8 cellular contexts compared by ENCODE assay signal in genomic region chr7:94657771-94658693, GRCh38. TPM values are rescaled to one million over a fixed set of nuclear protein-coding genes. Genes with fewer than 3 reads are reported as not detected.
A peak's percentile ranks its signal among the peaks of the same experiment; 100 is the strongest.
DNase-seq lines count a peak whose midpoint lies in the region; ATAC-seq and TF ChIP-seq lines count a peak whose summit lies in the region.

No MANE protein-coding gene starts in this region.

- no peaks in the 10 kb centered on the region for H3K4me1 ChIP-seq in colonic mucosa
- peaks cover 5 to 29% (median 17%) of the 10 kb centered on the region in 4 donors for H3K4me1 ChIP-seq in liver (ENCODE audit: control insufficient read depth in 4 of 4, insufficient read depth in 4 of 4, low read length in 3 of 4)

- H3K36me3 ChIP-seq in colonic mucosa, result no peaks in the 10 kb centered on the region
- H3K36me3 ChIP-seq in liver (ENCODE audit: control insufficient read depth in 4 of 4, insufficient read depth in 3 of 4, low read depth in 1 of 4, low read length in 3 of 4), result no peaks in the 10 kb centered on the region

- H3K4me1 Mint-ChIP-seq in activated CD4-positive, alpha-beta T cell treated with anti-CD3 and anti-CD28 coated beads, Interleukin-2, amount 10 ng/mL, durations not matched to agents 7 days and 5 days, result peaks cover 23% of the 10 kb centered on the region

- peaks cover 27% of the 10 kb centered on the region for H3K27me3 Mint-ChIP-seq in activated CD4-positive, alpha-beta T cell treated with anti-CD3 and anti-CD28 coated beads, Interleukin-2, amount 10 ng/mL, durations not matched to agents 7 days and 5 days

- H3K4me3 Mint-ChIP-seq in activated CD4-positive, alpha-beta T cell treated with anti-CD3 and anti-CD28 coated beads, Interleukin-2, amount 10 ng/mL, durations not matched to agents 7 days and 5 days, result peak overlapping the region; percentile 74

- CTCF ChIA-PET in activated CD4-positive, alpha-beta T cell treated with anti-CD3 and anti-CD28 coated beads, Interleukin-2, amount 10 ng/mL, durations not matched to agents 7 days and 5 days (lab: Charles Lee), result interaction anchor here (0.6 to 1.8 kb wide), 2 partner anchors 21 to 95 kb away, joined by 3 to 6 read pairs; no protein-coding TSS in a partner anchor

- peaks cover 4% of the 10 kb centered on the region for H3K9me3 Mint-ChIP-seq in activated CD4-positive, alpha-beta T cell treated with anti-CD3 and anti-CD28 coated beads, Interleukin-2, amount 10 ng/mL, durations not matched to agents 7 days and 5 days

- no peaks in the 10 kb centered on the region for H3K36me3 Mint-ChIP-seq in activated CD4-positive, alpha-beta T cell treated with anti-CD3 and anti-CD28 coated beads, Interleukin-2, amount 10 ng/mL, durations not matched to agents 7 days and 5 days (ENCODE audit: low read depth)

- TF ChIP-seq RAD21 in liver (IDR thresholded peaks at IDR 0.05), result no peak

- 51% methylated on average over 37 of the region's 38 CpGs for WGBS in liver

- intact Hi-C loops in colonic mucosa (cut with DNase I), result no loop called here

- H3K27me3 ChIP-seq in colonic mucosa (peaks cover 4% of the 10 kb centered on the region), liver (ENCODE audit: control insufficient read depth in 4 of 4, insufficient read depth in 4 of 4, low read length in 3 of 4) (peaks cover 0 to 12% (median 2%) of the 10 kb centered on the region in 4 donors)

- H3K9me3 ChIP-seq in colonic mucosa (no peaks in the 10 kb centered on the region), liver (ENCODE audit: control insufficient read depth in 4 of 4, low read length in 3 of 4) (peaks cover 0 to 3% (median 0%) of the 10 kb centered on the region in 4 donors)

- DNase-seq in AML-193 (lab: John Stamatoyannopoulos, UW) (peak; percentile 71 to 77), NCI-H526 treated with DMSO at 0.1 percent for 48 hours (lab: John Stamatoyannopoulos, UW) (peak; percentile 80), colonic mucosa (peak; percentile 93)
- DNase-seq in activated CD4-positive, alpha-beta T cell treated with anti-CD3 and anti-CD28 coated beads, Interleukin-2, amount 10 ng/mL, durations not matched to agents 7 days and 5 days, result peak; percentile 92
- peak; percentile 81 to 85 for DNase-seq in stimulated activated CD4-positive, alpha-beta T cell treated with anti-CD3 and anti-CD28 coated beads, Interleukin-2, amount 100 ng/mL, for 48 hours

- ATAC-seq in GM19372 (IDR thresholded peaks at IDR 0.05; ENCODE audit: low read depth, unreplicated experiment) (peak; percentile 78), HG03469 (IDR thresholded peaks at IDR 0.05; ENCODE audit: unreplicated experiment) (peak; percentile 79)

- H3K27ac Mint-ChIP-seq in activated CD4-positive, alpha-beta T cell treated with anti-CD3 and anti-CD28 coated beads, Interleukin-2, amount 10 ng/mL, durations not matched to agents 7 days and 5 days, result peak overlapping the region; percentile 89

- H3K4me3 ChIP-seq in colonic mucosa (peak overlapping the region; percentile 40), liver (ENCODE audit: low read depth in 1 of 3, low read length in 3 of 3) (peak overlapping the region; percentile 46 to 54 (median 48))

- TF ChIP-seq CTCF in colonic mucosa (IDR thresholded peaks at IDR 0.05) (no peak), liver (IDR thresholded peaks at IDR 0.05; ENCODE audit: low read depth, low read length, missing input control) (no peak)

- POLR2A ChIA-PET in activated CD4-positive, alpha-beta T cell treated with anti-CD3 and anti-CD28 coated beads, Interleukin-2, amount 10 ng/mL, durations not matched to agents 7 days and 5 days (lab: Charles Lee), result interaction anchor here (0.6 to 0.7 kb wide), 2 partner anchors 8 to 103 kb away, joined by 3 to 4 read pairs; no protein-coding TSS in a partner anchor

- H3K27ac ChIP-seq in colonic mucosa (no peak overlapping the region), liver (ENCODE audit: low read depth in 1 of 2, low read length in 2 of 2) (peak overlapping the region in 1 of 2 donors; percentile 35)

- H3K9ac ChIP-seq in colonic mucosa (ENCODE audit: low read depth in 2 of 2, low read length in 2 of 2) (no peak overlapping the region), liver (ENCODE audit: low read depth in 1 of 2, low read length in 2 of 2) (no peak overlapping the region)

TF ChIP-seq in liver, 16 proteins besides CTCF, POLR2A, EP300 and RAD21:
- TF ChIP-seq GABPA (IDR thresholded peaks at IDR 0.05 in 1 of 2, conservative IDR thresholded peaks at IDR 0.05 in 1 of 2) (no peak), SP1 (IDR thresholded peaks at IDR 0.05) (peak; percentile 79), MAX (IDR thresholded peaks at IDR 0.05) (no peak), REST (IDR thresholded peaks at IDR 0.05) (peak; percentile 43), FOXA1 (IDR thresholded peaks at IDR 0.05) (no peak), ATF3 (IDR thresholded peaks at IDR 0.05) (no peak), TAF1 (conservative IDR thresholded peaks at IDR 0.05) (no peak), YY1 (IDR thresholded peaks at IDR 0.05) (no peak), RXRA (IDR thresholded peaks at IDR 0.05) (peak; percentile 57 to 66), HNF4G (IDR thresholded peaks at IDR 0.05) (no peak), NR2F2 (IDR thresholded peaks at IDR 0.05) (no peak), ZBTB33 (IDR thresholded peaks at IDR 0.05) (no peak), EGR1 (IDR thresholded peaks at IDR 0.05; ENCODE audit: low read depth in 2 of 2) (peak in 1 of 2 donors; percentile 13), JUND (IDR thresholded peaks at IDR 0.05) (peak in 1 of 2 donors; percentile 40), FOXA2 (IDR thresholded peaks at IDR 0.05) (no peak), HNF4A (conservative IDR thresholded peaks at IDR 0.05) (no peak)
TF ChIP-seq in liver: peak in this region for 5.

RNA-seq across cellular contexts. Expression of gene SGCE, which starts 2.1 kb away (rescaled TPM):
- not detected for total RNA-seq in activated CD4-positive, alpha-beta T cell treated with anti-CD3 and anti-CD28 coated beads, Interleukin-2, amount 10 ng/mL, durations not matched to agents 7 days and 5 days
- total RNA-seq in colonic mucosa (10 to 100 TPM in 1 of 2 donors, 1 to 10 TPM in 1; 6.1 to 10.8 TPM), liver (10 to 100 TPM; 32.6 to 55.8 TPM)
- polyA plus RNA-seq in liver, result 10 to 100 TPM in 1 of 2 donors, 1 to 10 TPM in 1; 9.3 to 70.6 TPM

Comparison
In these comparisons a context has a peak if more than half of its experiments do, and no peak if none do; other contexts are left out.
1. RNA of gene SGCE, which starts 2.1 kb away (total RNA-seq): 32.6 to 55.8 TPM in liver and 6.1 to 10.8 TPM in colonic mucosa; not detected in activated CD4-positive, alpha-beta T cell treated with anti-CD3 and anti-CD28 coated beads, Interleukin-2, amount 10 ng/mL, durations not matched to agents 7 days and 5 days; every median in the first group is over 4 times any median in the second.
2. Peak in every context shown above with its lines, with median percentiles within 50 percentile points of each other: DNase-seq.